In the genomic region with DNA sequence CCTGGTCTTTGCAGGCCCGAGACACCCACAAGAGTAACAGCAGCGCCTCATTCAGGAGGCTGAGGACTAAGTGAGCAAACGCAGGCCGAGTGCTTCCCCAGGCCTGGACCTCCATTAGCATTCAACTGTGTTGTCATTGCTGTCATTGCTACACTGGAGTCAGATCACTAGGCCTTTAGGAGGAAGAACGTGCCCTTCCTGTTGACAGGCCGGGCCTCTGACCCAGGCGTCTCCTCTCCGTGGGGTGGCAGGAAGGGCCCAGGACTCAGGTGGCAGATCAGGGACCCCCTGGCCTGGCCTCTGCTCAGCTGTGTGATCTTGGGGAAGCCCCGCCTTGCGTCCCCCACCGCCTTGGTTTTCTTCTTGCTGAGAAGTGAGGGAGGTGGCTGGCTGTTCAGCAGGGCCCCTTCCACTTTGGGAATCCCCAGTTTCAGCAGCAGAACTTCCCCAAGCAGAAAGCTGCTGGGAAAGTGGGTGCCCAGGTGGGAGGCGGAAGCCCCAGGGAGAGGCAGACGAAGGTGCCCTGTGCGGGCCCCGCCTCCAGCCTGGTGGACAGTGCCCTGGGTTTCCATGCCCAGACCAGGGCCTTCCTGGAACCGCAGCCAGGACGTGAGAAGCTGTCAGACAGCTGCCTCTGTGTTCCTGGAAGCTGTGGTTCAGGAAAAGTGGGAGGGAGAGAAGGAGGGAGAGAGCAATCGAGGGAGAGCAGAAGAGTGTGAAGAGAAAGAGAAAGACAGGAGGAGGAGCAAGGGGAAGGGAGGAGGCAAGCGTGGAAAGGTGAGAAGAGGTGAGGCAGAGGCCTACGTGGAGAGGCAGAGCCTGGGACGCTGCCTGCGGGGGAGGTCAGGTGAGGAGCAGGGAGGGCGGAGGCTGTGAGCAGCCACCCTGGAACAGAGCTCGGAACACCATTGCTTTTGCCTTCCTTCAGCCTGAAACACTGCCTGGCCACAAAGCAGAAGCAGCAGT, we compare ENCODE assay signal across 8 cellular contexts. TPM values are rescaled to one million over a fixed set of nuclear protein-coding genes. Genes with fewer than 3 reads are reported as not detected.
DNase-seq lines count a peak whose midpoint lies in the region; ATAC-seq lines count a peak whose summit lies in the region.

No MANE protein-coding gene starts in this region.

- intact Hi-C loops in right cardiac atrium (cut with DNase I): no loop called here

- CTCF ChIA-PET in activated CD4-positive, alpha-beta memory T cell treated with anti-CD3 and anti-CD28 coated beads, Interleukin-2, amount 10 ng/mL, durations not matched to agents 7 days and 5 days (lab: Charles Lee): interaction anchor here (0.6 to 9.5 kb wide), 7 partner anchors 10 to 342 kb away, joined by 3 to 167 read pairs (median 5); no protein-coding TSS in a partner anchor

- ATAC-seq in GM19025 (IDR thresholded peaks at IDR 0.05; ENCODE audit: low read depth, unreplicated experiment) (peak; percentile 57), HG03354 (IDR thresholded peaks at IDR 0.05; ENCODE audit: poor library complexity, severe bottlenecking, unreplicated experiment) (peak; percentile 54), right cardiac atrium (peak; percentile 6 to 12), HG02763 (IDR thresholded peaks at IDR 0.05; ENCODE audit: unreplicated experiment) (no peak)
- peak; percentile 80 for ATAC-seq in stimulated activated memory B cell treated with anti-CD40 and anti-IgM and Interleukin-4, amounts not matched to agents 10 μg/mL and 1 μg/mL and 100 μg/mL, for 72 hours

- peak overlapping the region; percentile 95 for H3K27ac Mint-ChIP-seq in activated CD4-positive, alpha-beta memory T cell treated with anti-CD3 and anti-CD28 coated beads, Interleukin-2, amount 10 ng/mL, durations not matched to agents 7 days and 5 days
- H3K27ac Mint-ChIP-seq in stimulated activated memory B cell treated with anti-CD40 and anti-IgM and Interleukin-4, amounts not matched to agents 10 μg/mL and 1 μg/mL and 100 μg/mL, for 72 hours: peak overlapping the region; percentile 98

- H3K27me3 Mint-ChIP-seq in activated CD4-positive, alpha-beta memory T cell treated with anti-CD3 and anti-CD28 coated beads, Interleukin-2, amount 10 ng/mL, durations not matched to agents 7 days and 5 days: no peaks in the 10 kb centered on the region
- no peaks in the 10 kb centered on the region for H3K27me3 Mint-ChIP-seq in stimulated activated memory B cell treated with anti-CD40 and anti-IgM and Interleukin-4, amounts not matched to agents 10 μg/mL and 1 μg/mL and 100 μg/mL, for 72 hours

- DNase-seq in activated CD4-positive, alpha-beta memory T cell treated with anti-CD3 and anti-CD28 coated beads, Interleukin-2, amount 10 ng/mL, durations not matched to agents 7 days and 5 days: peak; percentile 58
- DNase-seq in right cardiac atrium (peak in 2 of 3 donors; percentile 66 to 69), Ammon's horn (ENCODE audit: low spot score) (no peak), SHP77 treated with DMSO at 0.1 percent for 48 hours (lab: John Stamatoyannopoulos, UW) (no peak)

- peak overlapping the region; percentile 6 for H3K27ac ChIP-seq in right cardiac atrium (ENCODE audit: low read length)

- WGBS in right cardiac atrium: 64% methylated on average over 24 of the region's 24 CpGs

- POLR2A ChIA-PET in activated CD4-positive, alpha-beta memory T cell treated with anti-CD3 and anti-CD28 coated beads, Interleukin-2, amount 10 ng/mL, durations not matched to agents 7 days and 5 days (lab: Charles Lee): interaction anchor here (0.8 to 9.4 kb wide), 5 partner anchors 11 to 520 kb away, joined by 3 to 158 read pairs (median 3); partner anchors contain the start of genes CEP19, PIGX and TFRC

- peaks cover 2% of the 10 kb centered on the region for H3K36me3 Mint-ChIP-seq in activated CD4-positive, alpha-beta memory T cell treated with anti-CD3 and anti-CD28 coated beads, Interleukin-2, amount 10 ng/mL, durations not matched to agents 7 days and 5 days (ENCODE audit: low read depth)
- no peaks in the 10 kb centered on the region for H3K36me3 Mint-ChIP-seq in stimulated activated memory B cell treated with anti-CD40 and anti-IgM and Interleukin-4, amounts not matched to agents 10 μg/mL and 1 μg/mL and 100 μg/mL, for 72 hours

- peaks cover 56% of the 10 kb centered on the region for H3K4me1 Mint-ChIP-seq in activated CD4-positive, alpha-beta memory T cell treated with anti-CD3 and anti-CD28 coated beads, Interleukin-2, amount 10 ng/mL, durations not matched to agents 7 days and 5 days
- peaks cover 61% of the 10 kb centered on the region for H3K4me1 Mint-ChIP-seq in stimulated activated memory B cell treated with anti-CD40 and anti-IgM and Interleukin-4, amounts not matched to agents 10 μg/mL and 1 μg/mL and 100 μg/mL, for 72 hours

- H3K4me1 ChIP-seq in right cardiac atrium (ENCODE audit: control insufficient read depth, insufficient read depth, low read length): peaks cover 2% of the 10 kb centered on the region

- H3K4me3 Mint-ChIP-seq in activated CD4-positive, alpha-beta memory T cell treated with anti-CD3 and anti-CD28 coated beads, Interleukin-2, amount 10 ng/mL, durations not matched to agents 7 days and 5 days: peak overlapping the region; percentile 34
- peak overlapping the region; percentile 76 for H3K4me3 Mint-ChIP-seq in stimulated activated memory B cell treated with anti-CD40 and anti-IgM and Interleukin-4, amounts not matched to agents 10 μg/mL and 1 μg/mL and 100 μg/mL, for 72 hours

- H3K9me3 ChIP-seq in right cardiac atrium (ENCODE audit: control insufficient read depth, low read length): no peaks in the 10 kb centered on the region

- H3K27me3 ChIP-seq in right cardiac atrium (ENCODE audit: control insufficient read depth, insufficient read depth): no peaks in the 10 kb centered on the region

- H3K4me3 ChIP-seq in right cardiac atrium (ENCODE audit: low read length): no peak overlapping the region

- no peaks in the 10 kb centered on the region for H3K9me3 Mint-ChIP-seq in activated CD4-positive, alpha-beta memory T cell treated with anti-CD3 and anti-CD28 coated beads, Interleukin-2, amount 10 ng/mL, durations not matched to agents 7 days and 5 days
- no peaks in the 10 kb centered on the region for H3K9me3 Mint-ChIP-seq in stimulated activated memory B cell treated with anti-CD40 and anti-IgM and Interleukin-4, amounts not matched to agents 10 μg/mL and 1 μg/mL and 100 μg/mL, for 72 hours

RNA-seq across cellular contexts. Expression of gene ZDHHC19, which starts 18.9 kb away (rescaled TPM):
- under 1 TPM in 1 of 2 experiments, not detected in 1; 0.63 TPM for total RNA-seq in activated CD4-positive, alpha-beta memory T cell treated with anti-CD3 and anti-CD28 coated beads, Interleukin-2, amount 10 ng/mL, durations not matched to agents 7 days and 5 days
- not detected for total RNA-seq in right cardiac atrium
- polyA plus RNA-seq in right cardiac atrium: 1.9 TPM

RNA-seq across cellular contexts. Expression of gene SLC51A, which starts 24.0 kb away (rescaled TPM):
- not detected for total RNA-seq in activated CD4-positive, alpha-beta memory T cell treated with anti-CD3 and anti-CD28 coated beads, Interleukin-2, amount 10 ng/mL, durations not matched to agents 7 days and 5 days
- under 1 TPM in 2 of 4 donors, not detected in 2; 0.23 to 0.68 TPM for total RNA-seq in right cardiac atrium
- 0.81 TPM for polyA plus RNA-seq in right cardiac atrium

Comparison
In these comparisons a context has a peak if more than half of its experiments do, and no peak if none do; other contexts are left out.
1. DNase-seq: peak in activated CD4-positive, alpha-beta memory T cell treated with anti-CD3 and anti-CD28 coated beads, Interleukin-2, amount 10 ng/mL, durations not matched to agents 7 days and 5 days (single experiment) and right cardiac atrium (2 of 3); none in Ammon's horn (single experiment) and SHP77 treated with DMSO at 0.1 percent for 48 hours (single experiment).